8 cellular contexts compared by ENCODE assay signal in genomic region chr15:65377105-65377975, GRCh38. TPM values are rescaled to one million over a fixed set of nuclear protein-coding genes. Genes with fewer than 3 reads are reported as not detected.
DNase-seq lines count a peak whose midpoint lies in the region; ATAC-seq lines count a peak whose summit lies in the region.

No MANE protein-coding gene starts in this region.

- peaks cover 65% of the 10 kb centered on the region for H3K27me3 Mint-ChIP-seq in activated T-cell treated with anti-CD3 and anti-CD28 coated beads, Interleukin-2, amount 50 U/mL, for 4 hours (ENCODE audit: low read depth)
- H3K27me3 Mint-ChIP-seq in activated T-helper 1 cell treated with anti-CD3 and anti-CD28 coated beads, Interleukin-12 subunit alpha, Interleukin-12 subunit beta, Interleukin-2, Interleukin-4 antibody, amounts not matched to agents 30 ng/mL and 10 ng/mL and 1 ng/mL, durations not matched to agents 14 hours and 24 hours and 36 hours (ENCODE audit: insufficient read depth): peaks cover 72% of the 10 kb centered on the region

- in situ Hi-C loops in ACHN (cut with HindIII; ENCODE audit: low pct_ligation_motif_present, low pct_unique_long_range_greater_than_20kb, low sequenced_read_pairs): no loop called here

- H3K9me3 Mint-ChIP-seq in activated T-cell treated with anti-CD3 and anti-CD28 coated beads, Interleukin-2, amount 50 U/mL, for 4 hours: no peaks in the 10 kb centered on the region
- H3K9me3 Mint-ChIP-seq in activated T-helper 1 cell treated with anti-CD3 and anti-CD28 coated beads, Interleukin-12 subunit alpha, Interleukin-12 subunit beta, Interleukin-2, Interleukin-4 antibody, amounts not matched to agents 30 ng/mL and 10 ng/mL and 1 ng/mL, durations not matched to agents 14 hours and 24 hours and 36 hours: no peaks in the 10 kb centered on the region

- no peaks in the 10 kb centered on the region for H3K36me3 Mint-ChIP-seq in activated T-cell treated with anti-CD3 and anti-CD28 coated beads, Interleukin-2, amount 50 U/mL, for 4 hours (ENCODE audit: insufficient read depth)
- peaks cover 5% of the 10 kb centered on the region for H3K36me3 Mint-ChIP-seq in activated T-helper 1 cell treated with anti-CD3 and anti-CD28 coated beads, Interleukin-12 subunit alpha, Interleukin-12 subunit beta, Interleukin-2, Interleukin-4 antibody, amounts not matched to agents 30 ng/mL and 10 ng/mL and 1 ng/mL, durations not matched to agents 14 hours and 24 hours and 36 hours (ENCODE audit: low read depth)

- intact Hi-C loops in activated T-helper 1 cell treated with anti-CD3 and anti-CD28 coated beads, Interleukin-12 subunit alpha, Interleukin-12 subunit beta, Interleukin-2, Interleukin-4 antibody, amounts not matched to agents 30 ng/mL and 10 ng/mL and 1 ng/mL, durations not matched to agents 14 hours and 24 hours and 36 hours (cut with micrococcal nuclease): no loop called here
- intact Hi-C loops in left cardiac atrium (cut with DNase I) (no loop called here), posterior cingulate gyrus (cut with DNase I) (loop anchor here (1.0 kb wide), 1 partner anchor 22 kb away; no protein-coding TSS in a partner anchor)

- DNase-seq in activated T-cell treated with anti-CD3 and anti-CD28 coated beads, Interleukin-2, amount 50 U/mL, for 4 hours: no peak
- no peak for DNase-seq in activated T-cell treated with anti-CD3 and anti-CD28 coated beads, Interleukin-2, amount 50 U/mL, for 1 hour
- no peak for DNase-seq in activated T-helper 1 cell treated with anti-CD3 and anti-CD28 coated beads, Interleukin-12 subunit alpha, Interleukin-12 subunit beta, Interleukin-2, Interleukin-4 antibody, amounts not matched to agents 30 ng/mL and 10 ng/mL and 1 ng/mL, durations not matched to agents 14 hours and 24 hours and 36 hours (ENCODE audit: low spot score)
- DNase-seq in left cardiac atrium (no peak), posterior cingulate gyrus (peak in 9 of 10 donors; percentile 30 to 92 (median 37)), ACHN (no peak), HK-2 (ENCODE audit: unreplicated experiment) (no peak)

- H3K4me3 Mint-ChIP-seq in activated T-cell treated with anti-CD3 and anti-CD28 coated beads, Interleukin-2, amount 50 U/mL, for 4 hours: peak overlapping the region; percentile 73
- peak overlapping the region; percentile 52 for H3K4me3 Mint-ChIP-seq in activated T-helper 1 cell treated with anti-CD3 and anti-CD28 coated beads, Interleukin-12 subunit alpha, Interleukin-12 subunit beta, Interleukin-2, Interleukin-4 antibody, amounts not matched to agents 30 ng/mL and 10 ng/mL and 1 ng/mL, durations not matched to agents 14 hours and 24 hours and 36 hours

- peaks cover 18% of the 10 kb centered on the region for H3K4me1 Mint-ChIP-seq in activated T-cell treated with anti-CD3 and anti-CD28 coated beads, Interleukin-2, amount 50 U/mL, for 4 hours (ENCODE audit: low read depth)
- peaks cover 11% of the 10 kb centered on the region for H3K4me1 Mint-ChIP-seq in activated T-helper 1 cell treated with anti-CD3 and anti-CD28 coated beads, Interleukin-12 subunit alpha, Interleukin-12 subunit beta, Interleukin-2, Interleukin-4 antibody, amounts not matched to agents 30 ng/mL and 10 ng/mL and 1 ng/mL, durations not matched to agents 14 hours and 24 hours and 36 hours (ENCODE audit: low read depth)

- peak; percentile 68 for ATAC-seq in activated T-cell treated with anti-CD3 and anti-CD28 coated beads, Interleukin-2, amount 50 U/mL, for 4 hours
- peak; percentile 72 to 81 for ATAC-seq in left cardiac atrium
- no peak for ATAC-seq in GM21529 (IDR thresholded peaks at IDR 0.05; ENCODE audit: unreplicated experiment)

- no peak overlapping the region for H3K27ac Mint-ChIP-seq in activated T-helper 1 cell treated with anti-CD3 and anti-CD28 coated beads, Interleukin-12 subunit alpha, Interleukin-12 subunit beta, Interleukin-2, Interleukin-4 antibody, amounts not matched to agents 30 ng/mL and 10 ng/mL and 1 ng/mL, durations not matched to agents 14 hours and 24 hours and 36 hours

RNA-seq across cellular contexts. Expression of gene IGDCC3, which starts 0.5 kb away (rescaled TPM):
- under 1 TPM in 1 of 3 donors, not detected in 2; 0.10 TPM for total RNA-seq in activated T-cell treated with anti-CD3 and anti-CD28 coated beads, Interleukin-2, amount 50 U/mL, for 4 hours
- total RNA-seq in activated T-helper 1 cell treated with anti-CD3 and anti-CD28 coated beads, Interleukin-12 subunit alpha, Interleukin-12 subunit beta, Interleukin-2, Interleukin-4 antibody, amounts not matched to agents 30 ng/mL and 10 ng/mL and 1 ng/mL, durations not matched to agents 14 hours and 24 hours and 36 hours: not detected in 2 replicates
- under 1 TPM in 1 of 2 donors, not detected in 1; 0.09 TPM for total RNA-seq in left cardiac atrium

RNA-seq across cellular contexts. Expression of gene IGDCC4, which starts 45.4 kb away (rescaled TPM):
- under 1 TPM; 0.66 to 0.98 (median 0.95) TPM for total RNA-seq in activated T-cell treated with anti-CD3 and anti-CD28 coated beads, Interleukin-2, amount 50 U/mL, for 4 hours
- 0.37 and 0.52 TPM in 2 replicates for total RNA-seq in activated T-helper 1 cell treated with anti-CD3 and anti-CD28 coated beads, Interleukin-12 subunit alpha, Interleukin-12 subunit beta, Interleukin-2, Interleukin-4 antibody, amounts not matched to agents 30 ng/mL and 10 ng/mL and 1 ng/mL, durations not matched to agents 14 hours and 24 hours and 36 hours
- 1 to 10 TPM; 1.6 to 6.9 TPM for total RNA-seq in left cardiac atrium

Comparison
In these comparisons a context has a peak if more than half of its experiments do, and no peak if none do; other contexts are left out.
1. DNase-seq: peak in posterior cingulate gyrus (9 of 10); none in activated T-cell treated with anti-CD3 and anti-CD28 coated beads, Interleukin-2, amount 50 U/mL, for 4 hours (single experiment), activated T-cell treated with anti-CD3 and anti-CD28 coated beads, Interleukin-2, amount 50 U/mL, for 1 hour (single experiment), activated T-helper 1 cell treated with anti-CD3 and anti-CD28 coated beads, Interleukin-12 subunit alpha, Interleukin-12 subunit beta, Interleukin-2, Interleukin-4 antibody, amounts not matched to agents 30 ng/mL and 10 ng/mL and 1 ng/mL, durations not matched to agents 14 hours and 24 hours and 36 hours (single experiment), left cardiac atrium (single experiment), ACHN (single experiment) and HK-2 (single experiment).